Comparison of ENCODE assay signal across 8 cellular contexts in the genomic region with DNA sequence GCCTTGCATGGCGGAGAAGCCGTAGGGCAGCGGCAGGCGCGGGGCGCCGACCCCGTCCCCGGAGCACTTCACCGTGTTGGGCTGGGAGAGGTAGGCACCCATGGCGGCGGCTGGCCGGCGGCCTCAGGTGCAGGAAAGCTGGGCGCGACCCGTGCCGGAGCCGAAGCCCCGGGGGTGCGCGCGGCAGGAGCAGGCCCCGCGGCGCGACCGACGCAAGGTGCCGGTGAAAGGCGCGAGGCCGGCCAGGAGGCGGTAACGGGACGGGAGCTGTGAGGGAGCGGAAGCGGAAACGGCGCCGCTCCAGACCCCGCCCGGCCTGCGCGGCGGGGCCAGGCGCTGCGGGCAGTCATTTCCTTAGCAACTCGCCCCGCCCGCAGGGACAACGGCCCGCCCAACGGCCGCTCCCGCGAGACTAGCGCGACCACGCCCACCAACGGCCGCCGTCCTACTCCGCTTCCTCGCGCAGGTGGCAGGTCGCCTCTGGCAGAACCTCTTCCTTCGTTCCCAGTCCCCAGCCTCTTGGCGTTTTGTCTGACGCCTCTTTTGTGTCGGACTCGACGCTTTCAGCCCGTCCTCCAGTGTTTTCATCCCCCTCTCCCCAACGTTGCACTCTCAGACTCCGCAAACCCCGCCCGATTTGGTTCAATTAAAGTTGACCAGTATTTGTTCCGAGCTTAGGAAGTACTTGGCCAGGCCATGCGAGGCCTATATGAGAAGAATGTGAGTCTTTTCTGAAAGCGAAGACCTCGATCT. TPM values are rescaled to one million over a fixed set of nuclear protein-coding genes. Genes with fewer than 3 reads are reported as not detected.
DNase-seq lines count a peak whose midpoint lies in the region; ATAC-seq, FAIRE-seq and TF ChIP-seq lines count a peak whose summit lies in the region.

A gene with protein sequence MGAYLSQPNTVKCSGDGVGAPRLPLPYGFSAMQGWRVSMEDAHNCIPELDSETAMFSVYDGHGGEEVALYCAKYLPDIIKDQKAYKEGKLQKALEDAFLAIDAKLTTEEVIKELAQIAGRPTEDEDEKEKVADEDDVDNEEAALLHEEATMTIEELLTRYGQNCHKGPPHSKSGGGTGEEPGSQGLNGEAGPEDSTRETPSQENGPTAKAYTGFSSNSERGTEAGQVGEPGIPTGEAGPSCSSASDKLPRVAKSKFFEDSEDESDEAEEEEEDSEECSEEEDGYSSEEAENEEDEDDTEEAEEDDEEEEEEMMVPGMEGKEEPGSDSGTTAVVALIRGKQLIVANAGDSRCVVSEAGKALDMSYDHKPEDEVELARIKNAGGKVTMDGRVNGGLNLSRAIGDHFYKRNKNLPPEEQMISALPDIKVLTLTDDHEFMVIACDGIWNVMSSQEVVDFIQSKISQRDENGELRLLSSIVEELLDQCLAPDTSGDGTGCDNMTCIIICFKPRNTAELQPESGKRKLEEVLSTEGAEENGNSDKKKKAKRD (minus strand): TSS at position 271 of the 753 bp plus-strand sequence. CDS start 169 bp downstream, at position 102.

- H3K9me3 ChIP-seq in adipocyte (ENCODE audit: control insufficient read depth, low read length), result no peaks in the 10 kb centered on the region
- H3K9me3 ChIP-seq in cardiac muscle cell (ENCODE audit: low read depth), result no peaks in the 10 kb centered on the region
- H3K9me3 ChIP-seq in transverse colon, result no peaks in the 10 kb centered on the region

- DNase-seq in GM12892 (ENCODE audit: insufficient read length) (peak; percentile 88), NCI-H1436 treated with DMSO at 0.1 percent for 48 hours (lab: John Stamatoyannopoulos, UW) (peak; percentile 58), T follicular helper cell (ENCODE audit: low read depth) (peak; percentile 94), adipocyte (ENCODE audit: low read depth) (peak; percentile 98), cardiac muscle cell (ENCODE audit: low read depth in 1 of 2, low spot score in 1 of 2) (peak; percentile 95 to 97), pons (ENCODE audit: low spot score) (peak; percentile 91), transverse colon (peak; percentile 98)

- H3K4me3 ChIP-seq in adipocyte (ENCODE audit: low read length) (peak within 1 kb of the TSS; percentile 92), cardiac muscle cell (peak within 1 kb of the TSS; percentile 72), transverse colon (peak within 1 kb of the TSS; percentile 71 to 99 (median 94))

- ATAC-seq in HG02840 (IDR thresholded peaks at IDR 0.05; ENCODE audit: low FRiP score, unreplicated experiment), result peak; percentile 94

- intact Hi-C loops in transverse colon (cut with DNase I; ENCODE audit: low total_unique reads), result no loop called here

- no peak for TF ChIP-seq EP300 in transverse colon (IDR thresholded peaks at IDR 0.05; ENCODE audit: low read depth)

- TF ChIP-seq POLR2A in GM12892 (IDR thresholded peaks at IDR 0.05; ENCODE audit: low read depth, low read length) (peak; percentile 94), transverse colon (IDR thresholded peaks at IDR 0.05) (peak; percentile 73)

- FAIRE-seq in GM12892 (lab: Jason Lieb, UNC), result peak; percentile 97

- peaks cover 16% of the 10 kb centered on the region for H3K4me1 ChIP-seq in adipocyte (ENCODE audit: control insufficient read depth, insufficient read depth, low read length)
- peaks cover 13% of the 10 kb centered on the region for H3K4me1 ChIP-seq in cardiac muscle cell (ENCODE audit: low read depth)
- peaks cover 12 to 31% (median 20%) of the 10 kb centered on the region in 4 donors for H3K4me1 ChIP-seq in transverse colon

- H3K27me3 ChIP-seq in adipocyte (replicated peaks; ENCODE audit: control insufficient read depth, insufficient read depth, low read length) (no peaks in the 10 kb centered on the region), cardiac muscle cell (no peaks in the 10 kb centered on the region), transverse colon (no peaks in the 10 kb centered on the region)

- peak within 1 kb of the TSS; percentile 96 for H3K9ac ChIP-seq in adipocyte (ENCODE audit: low read length)

- TF ChIP-seq CTCF in cardiac muscle cell (IDR thresholded peaks at IDR 0.05; ENCODE audit: low read depth, low read length) (no peak), transverse colon (IDR thresholded peaks at IDR 0.05) (no peak)

- H3K36me3 ChIP-seq in adipocyte (ENCODE audit: control insufficient read depth, insufficient read depth, low read length, severe bottlenecking), result no peaks in the 10 kb centered on the region
- no peaks in the 10 kb centered on the region for H3K36me3 ChIP-seq in cardiac muscle cell
- H3K36me3 ChIP-seq in transverse colon, result no peaks in the 10 kb centered on the region

- WGBS in transverse colon (ENCODE audit: low coverage in 1 of 2), 2 donors, result 1 to 2% methylated on average over 13 to 55 of the region's 82 CpGs

- in situ Hi-C loops in transverse colon (cut with MboI; ENCODE audit: low pct_ligation_motif_present in 1 of 4, low pct_unique_long_range_greater_than_20kb in 1 of 4, low sequenced_read_pairs in 3 of 4), result no loop called here

- H3K27ac ChIP-seq in cardiac muscle cell (peak within 1 kb of the TSS; percentile 84), transverse colon (peak within 1 kb of the TSS; percentile 91 to 98 (median 94))

RNA-seq across cellular contexts. Expression of the gene that starts here (rescaled TPM):
- 85.2 TPM for polyA plus RNA-seq in GM12892 (2012; ENCODE audit: missing spikeins)
- 96.2 and 101 TPM in 2 replicates for total RNA-seq in cardiac muscle cell
- 84.8 and 93.0 TPM in 2 replicates for polyA plus RNA-seq in cardiac muscle cell
- 10 to 100 TPM; 43.4 to 54.9 (median 51.7) TPM for total RNA-seq in transverse colon

Comparison
In these comparisons a context has a peak if more than half of its experiments do, and no peak if none do; other contexts are left out.
1. Peak in every context shown above with its lines: DNase-seq, ATAC-seq, H3K4me3 ChIP-seq and H3K27ac ChIP-seq.